ENCODE assay signal across 3 cellular contexts in the genomic region with DNA sequence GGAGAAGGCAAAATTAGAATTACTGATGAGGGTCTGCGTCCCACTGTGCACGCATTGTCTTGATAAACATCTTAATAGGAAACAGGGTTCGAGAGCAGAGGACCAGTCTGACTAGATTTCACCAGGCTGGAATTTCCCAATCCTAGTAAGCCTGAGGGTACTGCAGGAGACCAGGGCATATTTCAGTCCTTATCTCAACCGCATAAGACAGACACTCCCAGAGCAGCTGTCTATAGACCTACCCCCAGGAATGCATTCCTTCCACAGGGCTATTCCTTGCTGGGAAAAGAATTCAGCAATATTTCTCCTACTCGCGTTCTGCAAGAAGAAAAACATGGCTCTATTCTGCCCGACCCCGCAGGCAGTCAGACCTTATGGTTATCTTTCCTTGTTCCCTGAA. TPM values are rescaled to one million over a fixed set of nuclear protein-coding genes. Genes with fewer than 3 reads are reported as not detected.
"Had no signal": no experiment of that assay in that cellular context is flagged by ENCODE, and none has a peak within 500 bp of the region (broad histone marks: within the 10 kb centered on the region; RNA-seq: fewer than 3 reads in every experiment).

No MANE protein-coding gene starts in this region.

RNA-seq across cellular contexts. Expression of gene CFAP53, which starts 24.5 kb away (rescaled TPM):
- total RNA-seq: GM23338, HT-29 had no signal
- polyA plus RNA-seq: IgD-negative memory B cell had no signal
